8 cellular contexts compared by ENCODE assay signal in the genomic region with DNA sequence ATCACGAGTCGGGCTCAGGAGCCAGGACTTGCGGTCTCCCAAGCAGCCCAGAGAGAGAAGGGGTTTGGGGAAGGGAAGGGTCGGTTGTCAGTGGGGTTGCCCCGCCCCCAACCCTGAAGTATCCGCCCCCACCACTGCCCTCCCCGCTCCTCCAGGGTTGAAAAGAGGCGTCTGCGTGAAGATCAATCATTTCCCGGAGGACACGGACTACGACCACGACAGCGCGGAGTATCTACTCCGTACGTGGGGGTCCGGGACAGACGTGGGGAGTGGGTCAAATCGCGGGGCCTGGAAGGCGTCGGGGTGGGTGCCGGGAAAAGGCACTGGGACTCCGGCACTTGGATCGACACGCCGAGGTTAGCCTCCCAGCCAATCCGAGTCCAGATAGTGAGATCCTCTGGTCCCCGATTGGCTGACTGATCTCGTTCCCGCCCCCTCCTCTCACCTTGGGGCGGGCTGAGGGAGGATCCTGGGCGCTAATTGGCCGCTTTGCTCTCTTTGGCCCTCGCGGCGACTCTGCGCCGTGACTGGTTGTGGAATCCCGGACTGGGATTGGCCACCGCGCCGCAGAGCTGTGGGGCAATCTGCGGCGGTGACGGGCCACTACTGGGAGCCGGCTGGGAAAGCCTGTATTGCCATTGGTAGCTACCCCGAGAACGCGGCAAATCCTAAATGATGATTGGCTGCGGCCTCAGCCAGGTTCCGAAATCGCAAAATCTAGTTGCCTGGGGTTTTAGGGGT. TPM values are rescaled to one million over a fixed set of nuclear protein-coding genes. Genes with fewer than 3 reads are reported as not detected.
A peak's percentile ranks its signal among the peaks of the same experiment; 100 is the strongest.
DNase-seq lines count a peak whose midpoint lies in the region; ATAC-seq, FAIRE-seq and TF ChIP-seq lines count a peak whose summit lies in the region.

No MANE protein-coding gene starts in this region.

- ATAC-seq in GM18520 (IDR thresholded peaks at IDR 0.05; ENCODE audit: unreplicated experiment) (no peak), HG03442 (IDR thresholded peaks at IDR 0.05; ENCODE audit: unreplicated experiment) (no peak)

- no peaks in the 10 kb centered on the region for H3K9me2 ChIP-seq in GM23248 (ENCODE audit: insufficient read depth)

- no peak overlapping the region for H2AK5ac ChIP-seq in mesendoderm (ENCODE audit: low read length)

- no peaks in the 10 kb centered on the region for H3K36me3 Mint-ChIP-seq in endodermal cell (ENCODE audit: low read depth)

- TF ChIP-seq CTCF in endodermal cell (conservative IDR thresholded peaks at IDR 0.05): no peak

- H3F3A ChIP-seq in GM23248 (ENCODE audit: insufficient read depth): peaks cover 11% of the 10 kb centered on the region; the same call in 1 of the 2 replicates

- H3K27me3 ChIP-seq in GM23248 (replicated peaks; ENCODE audit: insufficient read depth): 0 out of 2 replicates have a peak, but pooled peaks cover 6% of the 10 kb centered on the region
- peaks cover 12% of the 10 kb centered on the region for H3K27me3 ChIP-seq in endodermal cell (ENCODE audit: control insufficient read depth, insufficient read depth, low read length, poor library complexity, severe bottlenecking)
- H3K27me3 ChIP-seq in mesendoderm (ENCODE audit: insufficient read depth, low read length, poor library complexity): no peaks in the 10 kb centered on the region

- no peak overlapping the region for H3K27ac ChIP-seq in GM23248
- H3K27ac ChIP-seq in endodermal cell (ENCODE audit: low read depth, low read length): no peak overlapping the region
- no peak overlapping the region for H3K27ac ChIP-seq in mesendoderm (ENCODE audit: low read depth, low read length)

- H3K79me1 ChIP-seq in mesendoderm (ENCODE audit: low read length): no peaks in the 10 kb centered on the region

- H4K8ac ChIP-seq in mesendoderm (ENCODE audit: low read depth, low read length): no peak overlapping the region

- peaks cover 24% of the 10 kb centered on the region for H3K9me3 Mint-ChIP-seq in endodermal cell

- peak overlapping the region; percentile 88 for H3K56ac ChIP-seq in mesendoderm (ENCODE audit: low read length)

- no peak overlapping the region for H2BK15ac ChIP-seq in mesendoderm (replicated peaks; ENCODE audit: low read depth)

- no peak overlapping the region for H2BK120ac ChIP-seq in mesendoderm (ENCODE audit: low read depth, low read length)

- H3K4me3 ChIP-seq in GM23248 (peak overlapping the region; percentile 67), endodermal cell (ENCODE audit: low read length) (peak overlapping the region; percentile 87), mesendoderm (ENCODE audit: low read length) (peak overlapping the region; percentile 59)

- no peak overlapping the region for H2BK5ac ChIP-seq in mesendoderm (ENCODE audit: low read length)

- peak overlapping the region; percentile 92 for H2AFZ ChIP-seq in GM23248

- H4K20me1 ChIP-seq in GM23248 (ENCODE audit: insufficient read depth): no peaks in the 10 kb centered on the region

- H3K27ac Mint-ChIP-seq in endodermal cell: no peak overlapping the region

- H3K18ac ChIP-seq in mesendoderm (ENCODE audit: low read length): no peak overlapping the region

- no peaks in the 10 kb centered on the region for H3K79me2 ChIP-seq in GM23248 (ENCODE audit: insufficient read depth)
- H3K79me2 ChIP-seq in mesendoderm (ENCODE audit: control insufficient read depth, insufficient read depth, low read length): no peaks in the 10 kb centered on the region

- no peak overlapping the region for H3K23ac ChIP-seq in mesendoderm (ENCODE audit: low read length)

- no peaks in the 10 kb centered on the region for H3K9me3 ChIP-seq in GM23248 (ENCODE audit: low read depth)
- H3K9me3 ChIP-seq in endodermal cell (ENCODE audit: control insufficient read depth, low read length): no peaks in the 10 kb centered on the region

- H3K36me3 ChIP-seq in GM23248 (ENCODE audit: low read depth) (no peaks in the 10 kb centered on the region), endodermal cell (ENCODE audit: control insufficient read depth, insufficient read depth, low read length) (no peaks in the 10 kb centered on the region), mesendoderm (ENCODE audit: control insufficient read depth, insufficient read depth, low read length) (no peaks in the 10 kb centered on the region)

- WGBS in GM23248 (ENCODE audit: low coverage in 1 of 2, low lambda C conversion rate in 2 of 2, missing lambda C conversion rate in 2 of 2), 2 experiments: 5 to 6% methylated on average over 54 of the region's 54 CpGs
- WGBS in endodermal cell (ENCODE audit: insufficient coverage in 1 of 2, insufficient read length in 1 of 2), 2 experiments: 2% methylated on average over 33 to 53 of the region's 54 CpGs
- no CpG with 5 or more reads among the region's 54 CpGs for WGBS in mesendoderm (ENCODE audit: extremely low coverage, insufficient coverage, low lambda C conversion rate)

- peak; percentile 92 for DNase-seq in GM23248
- DNase-seq in endodermal cell: peak; percentile 98
- peak; percentile 100 for DNase-seq in mesendoderm
- DNase-seq in stromal cell of bone marrow (ENCODE audit: low read depth): peak; percentile 40
- DNase-seq in NCI-H1417 treated with DMSO at 0.1 percent for 48 hours (lab: John Stamatoyannopoulos, UW): no peak

- peaks cover 70% of the 10 kb centered on the region for H3K27me3 Mint-ChIP-seq in endodermal cell (ENCODE audit: insufficient read depth)

- peak overlapping the region; percentile 54 for H3K4me3 Mint-ChIP-seq in endodermal cell

- peak overlapping the region; percentile 83 for H3K4me2 ChIP-seq in GM23248 (ENCODE audit: unreplicated experiment)
- peak overlapping the region; percentile 88 for H3K4me2 ChIP-seq in mesendoderm (ENCODE audit: low read length)

- no peak overlapping the region for H3K4ac ChIP-seq in mesendoderm (ENCODE audit: low read depth, low read length)

- in situ Hi-C loops in GM23248 (cut with MboI): no loop called here

- H3K9ac ChIP-seq in GM23248: peak overlapping the region; percentile 3; the same call in 1 of the 2 replicates
- H3K9ac ChIP-seq in endodermal cell (ENCODE audit: extremely low read depth, low read length, poor library complexity, severe bottlenecking): no peak overlapping the region
- peak overlapping the region; percentile 72 for H3K9ac ChIP-seq in mesendoderm (ENCODE audit: low read length)

- no peaks in the 10 kb centered on the region for H3K4me1 ChIP-seq in GM23248 (ENCODE audit: insufficient read depth)
- no peaks in the 10 kb centered on the region for H3K4me1 ChIP-seq in endodermal cell (ENCODE audit: control insufficient read depth, insufficient read depth, low read length)
- peaks cover 6% of the 10 kb centered on the region for H3K4me1 ChIP-seq in mesendoderm (ENCODE audit: control insufficient read depth, low read depth, low read length)

- H3K4me1 Mint-ChIP-seq in endodermal cell: peaks cover 8% of the 10 kb centered on the region

- peak; percentile 96 for FAIRE-seq in TTC549 (lab: Jason Lieb, UNC)

- no peak overlapping the region for H4K5ac ChIP-seq in mesendoderm (ENCODE audit: low read length)

RNA-seq across cellular contexts. Expression of a gene that starts 13.3 kb away (rescaled TPM):
- not detected in 2 replicates for total RNA-seq in GM23248 (2014; rRNA removed; shearing (Covaris generic))
- polyA plus RNA-seq in GM23248 (2016; fragmentation: Nextera tagmentation; extraction: Ambion mirVana): not detected in 2 replicates
- 1 to 10 TPM in 1 of 2 donors, under 1 TPM in 1; 0.92 to 1.8 TPM for total RNA-seq in endodermal cell
- 1.6 TPM for polyA plus RNA-seq in endodermal cell (2013, experiment 1 of 2)
- 1.5 TPM for polyA plus RNA-seq in endodermal cell (2013, experiment 2 of 2)
- 0.20 TPM for polyA plus RNA-seq in mesendoderm (2013, experiment 1 of 2)
- polyA plus RNA-seq in mesendoderm (2013, experiment 2 of 2): 0.20 TPM

RNA-seq across cellular contexts. Expression of a gene that starts 15.4 kb away (rescaled TPM):
- total RNA-seq in GM23248 (2014; rRNA removed; shearing (Covaris generic)): 0.11 TPM in 1 of 2 replicates, not detected in the other
- polyA plus RNA-seq in GM23248 (2016; fragmentation: Nextera tagmentation; extraction: Ambion mirVana): not detected in 2 replicates
- 1 to 10 TPM in 1 of 2 donors, under 1 TPM in 1; 0.48 to 4.8 TPM for total RNA-seq in endodermal cell
- polyA plus RNA-seq in endodermal cell (2013, experiment 1 of 2): 2.4 TPM
- 2.1 TPM for polyA plus RNA-seq in endodermal cell (2013, experiment 2 of 2)
- polyA plus RNA-seq in mesendoderm (2013, experiment 1 of 2): 0.39 TPM
- 0.42 TPM for polyA plus RNA-seq in mesendoderm (2013, experiment 2 of 2)
